Comparison of ENCODE assay signal across 23 cellular contexts in genomic region chr4:159075531-159075932, GRCh38. TPM values are rescaled to one million over a fixed set of nuclear protein-coding genes. Genes with fewer than 3 reads are reported as not detected.
A peak's percentile ranks its signal among the peaks of the same experiment; 100 is the strongest.
DNase-seq lines count a peak whose midpoint lies in the region; ATAC-seq lines count a peak whose summit lies in the region.
"Had no signal": no experiment of that assay in that cellular context is flagged by ENCODE, and none has a peak within 500 bp of the region (broad histone marks: within the 10 kb centered on the region; RNA-seq: fewer than 3 reads in every experiment).

No MANE protein-coding gene starts in this region.

- no peaks in the 10 kb centered on the region for H3K9me3 Mint-ChIP-seq in activated T-cell treated with anti-CD3 and anti-CD28 coated beads, Interleukin-2, amount 50 U/mL, for 4 hours
- H3K9me3 Mint-ChIP-seq: CD4-positive, CD25-positive, alpha-beta regulatory T cell; natural killer cell treated with Interleukin-12 subunit alpha and Interleukin-12 subunit beta and Interleukin-15 and Interleukin-18, amount 100 ng/mL, for 72 hours had no signal

- H3K4me1 Mint-ChIP-seq in activated T-cell treated with anti-CD3 and anti-CD28 coated beads, Interleukin-2, amount 50 U/mL, for 4 hours (ENCODE audit: low read depth): peaks cover 22% of the 10 kb centered on the region

- peak; percentile 42 to 44 for ATAC-seq in activated T-cell treated with anti-CD3 and anti-CD28 coated beads, Interleukin-2, amount 50 U/mL, for 4 hours
- peak; percentile 21 for ATAC-seq in stimulated activated naive CD8-positive, alpha-beta T cell treated with anti-CD3 and anti-CD28 coated beads, Interleukin-15, Interleukin-2, amounts not matched to agents 100 U/mL and 50 U/mL, for 24 hours
- no peak for ATAC-seq in GM21529 (IDR thresholded peaks at IDR 0.05; ENCODE audit: unreplicated experiment)
- ATAC-seq: A549; gastrocnemius medialis; natural killer cell treated with Interleukin-12 subunit alpha and Interleukin-12 subunit beta and Interleukin-15 and Interleukin-18, amount 100 ng/mL, for 72 hours; sciatic nerve had no signal

- no peak for DNase-seq in activated T-cell treated with anti-CD3 and anti-CD28 coated beads, Interleukin-2, amount 50 U/mL, for 4 hours
- DNase-seq in activated T-cell treated with anti-CD3 and anti-CD28 coated beads, Interleukin-2, amount 50 U/mL, for 48 hours: no peak
- peak; percentile 73 for DNase-seq in HS-5 (ENCODE audit: low read depth)
- peak; percentile 23 for DNase-seq in astrocyte of the hippocampus (ENCODE audit: low read depth, low spot score)
- no peak for DNase-seq in stimulated activated naive CD8-positive, alpha-beta T cell treated with anti-CD3 and anti-CD28 coated beads, Interleukin-15, Interleukin-2, amounts not matched to agents 100 U/mL and 50 U/mL, for 24 hours
- DNase-seq in amniotic stem cell (lab: John Stamatoyannopoulos, UW): no peak
- no peak for DNase-seq in DMS 273 treated with DMSO at 0.1 percent for 48 hours (lab: John Stamatoyannopoulos, UW)
- DNase-seq: activated CD4-positive, alpha-beta T cell treated with anti-CD3 and anti-CD28 coated beads, Interleukin-2, amount 50 U/mL, for 1 hour; activated naive CD4-positive, alpha-beta T cell treated with anti-CD3 and anti-CD28 coated beads, Interleukin-2, amount 50 U/mL, for 16 hours; activated T-cell treated with anti-CD3 and anti-CD28 coated beads for 4 hours; CD4-positive, CD25-positive, alpha-beta regulatory T cell; DMS153; gastrocnemius medialis; Karpas-422; kidney glomerular epithelial cell; mesendoderm; NCI-H524; stimulated activated CD4-positive, alpha-beta T cell treated with anti-CD3 and anti-CD28 coated beads, Interleukin-2, amount 100 ng/mL, for 24 hours; upper lobe of left lung had no signal

- no peaks in the 10 kb centered on the region for H3K36me3 Mint-ChIP-seq in activated T-cell treated with anti-CD3 and anti-CD28 coated beads, Interleukin-2, amount 50 U/mL, for 4 hours (ENCODE audit: insufficient read depth)
- H3K36me3 Mint-ChIP-seq: CD4-positive, CD25-positive, alpha-beta regulatory T cell; natural killer cell treated with Interleukin-12 subunit alpha and Interleukin-12 subunit beta and Interleukin-15 and Interleukin-18, amount 100 ng/mL, for 72 hours had no signal

- no peak overlapping the region for H3K4me3 Mint-ChIP-seq in activated T-cell treated with anti-CD3 and anti-CD28 coated beads, Interleukin-2, amount 50 U/mL, for 4 hours
- H3K4me3 Mint-ChIP-seq: CD4-positive, CD25-positive, alpha-beta regulatory T cell; natural killer cell treated with Interleukin-12 subunit alpha and Interleukin-12 subunit beta and Interleukin-15 and Interleukin-18, amount 100 ng/mL, for 72 hours had no signal

- H3K27me3 Mint-ChIP-seq in activated T-cell treated with anti-CD3 and anti-CD28 coated beads, Interleukin-2, amount 50 U/mL, for 4 hours (ENCODE audit: low read depth): no peaks in the 10 kb centered on the region
- H3K27me3 Mint-ChIP-seq: natural killer cell treated with Interleukin-12 subunit alpha and Interleukin-12 subunit beta and Interleukin-15 and Interleukin-18, amount 100 ng/mL, for 72 hours had no signal

RNA-seq across cellular contexts. Expression of gene RAPGEF2, which starts 27.3 kb away (rescaled TPM):
- 10 to 100 TPM; 47.8 to 50.0 (median 49.3) TPM for total RNA-seq in activated T-cell treated with anti-CD3 and anti-CD28 coated beads, Interleukin-2, amount 50 U/mL, for 4 hours

Comparison
In these comparisons a context has a peak if more than half of its experiments do, and no peak if none do; other contexts are left out.
1. DNase-seq: peak in HS-5 (single experiment) and astrocyte of the hippocampus (single experiment); none in activated T-cell treated with anti-CD3 and anti-CD28 coated beads, Interleukin-2, amount 50 U/mL, for 4 hours (single experiment), activated T-cell treated with anti-CD3 and anti-CD28 coated beads, Interleukin-2, amount 50 U/mL, for 48 hours (0 of 2), stimulated activated naive CD8-positive, alpha-beta T cell treated with anti-CD3 and anti-CD28 coated beads, Interleukin-15, Interleukin-2, amounts not matched to agents 100 U/mL and 50 U/mL, for 24 hours (single experiment), amniotic stem cell (single experiment) and DMS 273 treated with DMSO at 0.1 percent for 48 hours (single experiment).